In the genomic region with DNA sequence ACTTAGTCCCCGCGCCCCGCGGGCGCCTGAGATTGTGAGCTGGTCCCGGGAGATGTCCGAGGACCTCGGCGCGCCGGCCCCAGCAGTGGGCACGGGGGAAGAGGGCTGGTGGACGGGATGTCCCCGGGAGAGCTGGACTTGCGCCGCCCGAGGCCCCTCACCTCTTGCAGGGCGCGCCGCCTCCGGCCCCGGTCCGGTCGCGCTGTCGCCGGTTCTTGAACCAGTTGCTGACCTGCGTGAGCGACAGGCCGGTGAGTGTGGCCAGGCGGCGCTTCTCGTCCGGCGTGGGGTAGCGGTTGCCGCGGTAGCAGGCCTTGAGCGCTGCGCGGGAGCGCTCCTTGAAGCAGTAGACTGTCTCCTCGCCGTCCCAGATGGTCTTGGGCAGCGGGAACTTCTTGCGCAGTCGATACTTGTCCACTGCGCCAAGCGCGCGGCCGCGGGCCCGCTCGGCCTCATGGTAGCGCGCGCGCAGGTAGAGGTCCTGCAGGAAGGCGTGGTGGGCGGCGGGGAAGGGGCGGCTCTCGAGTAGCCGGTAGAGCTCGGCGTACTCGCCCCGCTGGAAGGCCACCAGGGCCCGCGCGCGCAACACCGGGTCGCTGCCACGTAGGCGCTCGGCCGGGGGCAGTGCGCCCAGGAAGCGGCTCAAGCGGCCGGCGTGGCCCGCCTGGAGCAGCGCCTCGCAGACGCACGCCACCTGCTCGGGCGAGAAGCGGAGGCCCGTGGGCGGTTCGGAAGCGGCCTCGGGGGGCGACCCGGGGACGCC, we compare ENCODE assay signal across 8 cellular contexts. TPM values are rescaled to one million over a fixed set of nuclear protein-coding genes. Genes with fewer than 3 reads are reported as not detected.
A peak's percentile ranks its signal among the peaks of the same experiment; 100 is the strongest.
DNase-seq lines count a peak whose midpoint lies in the region; ATAC-seq and TF ChIP-seq lines count a peak whose summit lies in the region.

No MANE protein-coding gene starts in this region.

- TF ChIP-seq CTCF in GM06990 (IDR thresholded peaks at IDR 0.05; ENCODE audit: insufficient read depth, low read length, poor library complexity, severe bottlenecking) (no peak), ovary (IDR thresholded peaks at IDR 0.05) (no peak)

- H3K9me3 ChIP-seq in ovary = no peaks in the 10 kb centered on the region

- H3K27me3 Mint-ChIP-seq in activated T-helper 1 cell treated with anti-CD3 and anti-CD28 coated beads, Interleukin-12 subunit alpha, Interleukin-12 subunit beta, Interleukin-2, Interleukin-4 antibody, amounts not matched to agents 30 ng/mL and 10 ng/mL and 1 ng/mL, durations not matched to agents 14 hours and 24 hours and 36 hours (ENCODE audit: insufficient read depth) = peaks cover 28% of the 10 kb centered on the region

- peaks cover 26% of the 10 kb centered on the region for H3K4me1 ChIP-seq in ovary (ENCODE audit: insufficient read depth)

- DNase-seq in GM06990 (ENCODE audit: extremely low read depth, insufficient read length) (peak; percentile 77), Right ventricle myocardium inferior (ENCODE audit: missing footprints) (peak; percentile 88), ovary (peak; percentile 75 to 86 (median 80)), NCI-H1694 (lab: John Stamatoyannopoulos, UW) (no peak)
- DNase-seq in activated T-helper 1 cell treated with anti-CD3 and anti-CD28 coated beads, Interleukin-12 subunit alpha, Interleukin-12 subunit beta, Interleukin-2, Interleukin-4 antibody, amounts not matched to agents 30 ng/mL and 10 ng/mL and 1 ng/mL, durations not matched to agents 14 hours and 24 hours and 36 hours (ENCODE audit: low spot score) = no peak
- no peak for DNase-seq in effector CD8-positive, alpha-beta T cell (lab: John Stamatoyannopoulos, UW)

- intact Hi-C loops in activated T-helper 1 cell treated with anti-CD3 and anti-CD28 coated beads, Interleukin-12 subunit alpha, Interleukin-12 subunit beta, Interleukin-2, Interleukin-4 antibody, amounts not matched to agents 30 ng/mL and 10 ng/mL and 1 ng/mL, durations not matched to agents 14 hours and 24 hours and 36 hours (cut with micrococcal nuclease) = no loop called here
- intact Hi-C loops in Right ventricle myocardium inferior (cut with DNase I) (loop anchor here (1.0 to 2.0 kb wide), 2 partner anchors 51 to 75 kb away; a partner anchor contains a TSS), ovary (cut with DNase I) (loop anchor here (2.0 to 10.0 kb wide), 4 partner anchors 37 to 76 kb away; a partner anchor contains a TSS)

- no peak for TF ChIP-seq RAD21 in Ishikawa (IDR thresholded peaks at IDR 0.05; ENCODE audit: low read depth)

- peak overlapping the region; percentile 77 for H3K4me3 Mint-ChIP-seq in activated T-helper 1 cell treated with anti-CD3 and anti-CD28 coated beads, Interleukin-12 subunit alpha, Interleukin-12 subunit beta, Interleukin-2, Interleukin-4 antibody, amounts not matched to agents 30 ng/mL and 10 ng/mL and 1 ng/mL, durations not matched to agents 14 hours and 24 hours and 36 hours

- peak overlapping the region; percentile 92 for H3K4me3 ChIP-seq in GM06990 (replicated peaks; ENCODE audit: low read depth, low read length)
- H3K4me3 ChIP-seq in ovary = peak overlapping the region; percentile 91

- H3K36me3 ChIP-seq in GM06990 (ENCODE audit: control insufficient read depth, insufficient read depth, low read length) (peaks cover 2% of the 10 kb centered on the region), ovary (no peaks in the 10 kb centered on the region)

- peaks cover 3% of the 10 kb centered on the region for H3K36me3 Mint-ChIP-seq in activated T-helper 1 cell treated with anti-CD3 and anti-CD28 coated beads, Interleukin-12 subunit alpha, Interleukin-12 subunit beta, Interleukin-2, Interleukin-4 antibody, amounts not matched to agents 30 ng/mL and 10 ng/mL and 1 ng/mL, durations not matched to agents 14 hours and 24 hours and 36 hours (ENCODE audit: low read depth)

- H3K4me1 Mint-ChIP-seq in activated T-helper 1 cell treated with anti-CD3 and anti-CD28 coated beads, Interleukin-12 subunit alpha, Interleukin-12 subunit beta, Interleukin-2, Interleukin-4 antibody, amounts not matched to agents 30 ng/mL and 10 ng/mL and 1 ng/mL, durations not matched to agents 14 hours and 24 hours and 36 hours (ENCODE audit: low read depth) = peaks cover 9% of the 10 kb centered on the region

- 0% methylated on average over 68 to 100 of the region's 100 CpGs for WGBS in ovary, 3 donors

- H3K9me3 Mint-ChIP-seq in activated T-helper 1 cell treated with anti-CD3 and anti-CD28 coated beads, Interleukin-12 subunit alpha, Interleukin-12 subunit beta, Interleukin-2, Interleukin-4 antibody, amounts not matched to agents 30 ng/mL and 10 ng/mL and 1 ng/mL, durations not matched to agents 14 hours and 24 hours and 36 hours = no peaks in the 10 kb centered on the region

- H3K27ac ChIP-seq in ovary = peak overlapping the region; percentile 94 to 96

- H3K27me3 ChIP-seq in GM06990 (replicated peaks; ENCODE audit: control insufficient read depth, insufficient read depth, low read length) (no peaks in the 10 kb centered on the region), ovary (no peaks in the 10 kb centered on the region)

- ATAC-seq in Right ventricle myocardium inferior = no peak
- no peak for ATAC-seq in HG03565 (IDR thresholded peaks at IDR 0.05; ENCODE audit: unreplicated experiment)

- TF ChIP-seq POLR2A in ovary (IDR thresholded peaks at IDR 0.05) = peak; percentile 20

- H3K27ac Mint-ChIP-seq in activated T-helper 1 cell treated with anti-CD3 and anti-CD28 coated beads, Interleukin-12 subunit alpha, Interleukin-12 subunit beta, Interleukin-2, Interleukin-4 antibody, amounts not matched to agents 30 ng/mL and 10 ng/mL and 1 ng/mL, durations not matched to agents 14 hours and 24 hours and 36 hours = no peak overlapping the region

- TF ChIP-seq EP300 in Ishikawa (IDR thresholded peaks at IDR 0.05; ENCODE audit: borderline replicate concordance) = no peak
- TF ChIP-seq EP300 in ovary (IDR thresholded peaks at IDR 0.05) = no peak

TF ChIP-seq in Ishikawa, 13 proteins besides CTCF, POLR2A, EP300 and RAD21:
- TF ChIP-seq NFIC (IDR thresholded peaks at IDR 0.05) (peak; percentile 25; the same call in 1 of the 2 replicates), TAF1 (IDR thresholded peaks at IDR 0.05; ENCODE audit: low read depth) (peak; percentile 28; the same call in 1 of the 2 replicates), YY1 (IDR thresholded peaks at IDR 0.05; ENCODE audit: low read depth) (no peak), TCF12 (IDR thresholded peaks at IDR 0.05; ENCODE audit: low read depth) (0 out of 2 replicates have a peak, but pooled peaks have one; percentile 24), TEAD4 (IDR thresholded peaks at IDR 0.05) (no peak)
- TF ChIP-seq, protein P1, sequence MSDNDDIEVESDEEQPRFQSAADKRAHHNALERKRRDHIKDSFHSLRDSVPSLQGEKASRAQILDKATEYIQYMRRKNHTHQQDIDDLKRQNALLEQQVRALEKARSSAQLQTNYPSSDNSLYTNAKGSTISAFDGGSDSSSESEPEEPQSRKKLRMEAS (IDR thresholded peaks at IDR 0.05) = peak; percentile 53

RNA-seq across cellular contexts. Expression of a gene that starts 1.0 kb away (rescaled TPM):
- 3.7 and 5.6 TPM in 2 replicates for total RNA-seq in activated T-helper 1 cell treated with anti-CD3 and anti-CD28 coated beads, Interleukin-12 subunit alpha, Interleukin-12 subunit beta, Interleukin-2, Interleukin-4 antibody, amounts not matched to agents 30 ng/mL and 10 ng/mL and 1 ng/mL, durations not matched to agents 14 hours and 24 hours and 36 hours
- total RNA-seq in Right ventricle myocardium inferior (22.3 TPM), ovary (10 to 100 TPM; 21.0 to 64.4 (median 44.4) TPM)
- 10 to 100 TPM in 1 of 2 donors, 1 to 10 TPM in 1; 5.4 to 43.5 TPM for polyA plus RNA-seq in ovary

RNA-seq across cellular contexts. Expression of a gene that starts 14.2 kb away (rescaled TPM):
- 22.8 and 23.9 TPM in 2 replicates for total RNA-seq in activated T-helper 1 cell treated with anti-CD3 and anti-CD28 coated beads, Interleukin-12 subunit alpha, Interleukin-12 subunit beta, Interleukin-2, Interleukin-4 antibody, amounts not matched to agents 30 ng/mL and 10 ng/mL and 1 ng/mL, durations not matched to agents 14 hours and 24 hours and 36 hours
- total RNA-seq in Right ventricle myocardium inferior (233 TPM), ovary (100 to 1,000 TPM in 2 of 7 donors, 10 to 100 TPM in 5; 21.0 to 105 (median 62.5) TPM)
- polyA plus RNA-seq in ovary = 10 to 100 TPM; 24.3 to 56.7 TPM

RNA-seq across cellular contexts. Expression of a gene that starts 24.6 kb away (rescaled TPM):
- 50.0 and 55.8 TPM in 2 replicates for total RNA-seq in activated T-helper 1 cell treated with anti-CD3 and anti-CD28 coated beads, Interleukin-12 subunit alpha, Interleukin-12 subunit beta, Interleukin-2, Interleukin-4 antibody, amounts not matched to agents 30 ng/mL and 10 ng/mL and 1 ng/mL, durations not matched to agents 14 hours and 24 hours and 36 hours
- total RNA-seq in Right ventricle myocardium inferior (52.0 TPM), ovary (10 to 100 TPM; 28.4 to 85.4 (median 61.1) TPM)
- polyA plus RNA-seq in ovary = 10 to 100 TPM; 11.4 to 33.9 TPM

RNA-seq across cellular contexts. Expression of a gene that starts 34.8 kb away (rescaled TPM):
- not detected in 2 replicates for total RNA-seq in activated T-helper 1 cell treated with anti-CD3 and anti-CD28 coated beads, Interleukin-12 subunit alpha, Interleukin-12 subunit beta, Interleukin-2, Interleukin-4 antibody, amounts not matched to agents 30 ng/mL and 10 ng/mL and 1 ng/mL, durations not matched to agents 14 hours and 24 hours and 36 hours
- total RNA-seq in Right ventricle myocardium inferior (not detected), ovary (not detected)
- not detected for polyA plus RNA-seq in ovary

RNA-seq across cellular contexts. Expression of a gene that starts 37.4 kb away (rescaled TPM):
- total RNA-seq in activated T-helper 1 cell treated with anti-CD3 and anti-CD28 coated beads, Interleukin-12 subunit alpha, Interleukin-12 subunit beta, Interleukin-2, Interleukin-4 antibody, amounts not matched to agents 30 ng/mL and 10 ng/mL and 1 ng/mL, durations not matched to agents 14 hours and 24 hours and 36 hours = 35.1 and 35.4 TPM in 2 replicates
- 13.1 TPM for total RNA-seq in Right ventricle myocardium inferior
- 10 to 100 TPM; 13.4 to 32.5 (median 22.4) TPM for total RNA-seq in ovary
- polyA plus RNA-seq in ovary = 10 to 100 TPM in 1 of 2 donors, 1 to 10 TPM in 1; 6.7 to 13.9 TPM

Comparison
In these comparisons a context has a peak if more than half of its experiments do, and no peak if none do; other contexts are left out.
1. DNase-seq: peak in GM06990 (single experiment), Right ventricle myocardium inferior (single experiment) and ovary (5 of 5); none in activated T-helper 1 cell treated with anti-CD3 and anti-CD28 coated beads, Interleukin-12 subunit alpha, Interleukin-12 subunit beta, Interleukin-2, Interleukin-4 antibody, amounts not matched to agents 30 ng/mL and 10 ng/mL and 1 ng/mL, durations not matched to agents 14 hours and 24 hours and 36 hours (single experiment), NCI-H1694 (single experiment) and effector CD8-positive, alpha-beta T cell (single experiment).